8 cellular contexts compared by ENCODE assay signal in the genomic region with DNA sequence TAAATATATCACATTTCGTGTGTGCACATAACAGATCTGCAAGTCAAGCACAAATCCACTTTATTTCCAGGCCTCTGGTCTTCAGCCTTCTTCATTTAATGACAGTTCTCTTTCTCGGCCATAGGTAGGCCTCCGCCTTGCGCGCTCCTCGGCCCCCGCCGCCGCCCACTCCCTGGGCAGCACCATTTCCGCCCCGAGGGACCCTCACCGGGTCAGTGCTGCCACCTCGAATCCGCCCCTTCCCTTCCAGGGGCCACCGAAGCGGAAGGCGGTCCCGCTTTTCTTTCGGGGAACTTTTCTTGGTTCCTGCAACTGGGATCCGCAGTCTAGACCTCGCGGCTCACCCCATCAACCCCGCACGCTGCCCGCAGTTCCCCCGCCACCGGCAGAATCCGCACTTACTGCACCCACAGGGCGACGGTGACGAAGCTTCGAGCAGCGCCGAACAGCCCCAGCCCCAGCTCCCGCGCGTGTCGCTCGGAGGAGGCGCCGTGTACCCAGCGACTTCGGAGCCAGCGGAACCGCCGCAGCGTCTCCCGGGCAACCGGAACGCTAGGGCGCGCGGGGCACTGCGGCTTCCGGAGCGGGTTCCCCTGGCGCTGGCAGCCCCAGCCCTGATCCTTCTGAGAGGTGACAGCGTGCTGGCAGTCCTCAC. TPM values are rescaled to one million over a fixed set of nuclear protein-coding genes. Genes with fewer than 3 reads are reported as not detected.
DNase-seq lines count a peak whose midpoint lies in the region; ATAC-seq, FAIRE-seq and TF ChIP-seq lines count a peak whose summit lies in the region.

TSS of gene CDKL4 (minus strand) at position 502 of the 655 bp plus-strand sequence.

- CTCF ChIA-PET in RWPE1 (lab: Yijun Ruan, JAX) = no interaction called here

- H4K91ac ChIP-seq in neuronal stem cell (ENCODE audit: low read depth, low read length, poor library complexity) = no peak within 1 kb of the TSS

- H3K9me3 ChIP-seq in colonic mucosa (no peaks in the 10 kb centered on the region), neuronal stem cell (replicated peaks in 1 of 2; ENCODE audit: control insufficient read depth in 2 of 2, insufficient read depth in 1 of 2, low read depth in 1 of 2, low read length in 2 of 2) (no peaks in the 10 kb centered on the region)

- H3K4me1 ChIP-seq in colonic mucosa = no peaks in the 10 kb centered on the region
- peaks cover 0 to 7% of the 10 kb centered on the region in 2 donors for H3K4me1 ChIP-seq in neuronal stem cell (ENCODE audit: control insufficient read depth in 2 of 2, insufficient read depth in 1 of 2, low read depth in 1 of 2, low read length in 2 of 2)

- H2AK5ac ChIP-seq in neuronal stem cell (ENCODE audit: low read depth, low read length) = no peak within 1 kb of the TSS

- no CpG with 5 or more reads among the region's 58 CpGs for whole genome bisulfite sequencing in neuronal stem cell (ENCODE audit: extremely low coverage in 2 of 2, insufficient read length in 2 of 2, insufficient replicate concordance in 1 of 2), 2 donors

- no peak within 1 kb of the TSS for H2BK120ac ChIP-seq in neuronal stem cell (ENCODE audit: low read depth, low read length)

- no peak within 1 kb of the TSS for H2AFZ ChIP-seq in neuronal stem cell (ENCODE audit: low read length)

- H2BK15ac ChIP-seq in neuronal stem cell (ENCODE audit: low read length) = no peak within 1 kb of the TSS

- no peak within 1 kb of the TSS for H3K4ac ChIP-seq in neuronal stem cell (ENCODE audit: low read length)

- H3K9ac ChIP-seq in colonic mucosa (ENCODE audit: low read depth in 2 of 2, low read length in 2 of 2) = no peak within 1 kb of the TSS
- no peak within 1 kb of the TSS for H3K9ac ChIP-seq in neuronal stem cell (ENCODE audit: low read depth, low read length, poor library complexity)

- no peaks in the 10 kb centered on the region for H3K79me1 ChIP-seq in neuronal stem cell (ENCODE audit: low read depth, low read length)

- no peaks in the 10 kb centered on the region for H3K36me3 ChIP-seq in colonic mucosa
- peaks cover 0 to 13% of the 10 kb centered on the region in 2 donors for H3K36me3 ChIP-seq in neuronal stem cell (replicated peaks in 1 of 2; ENCODE audit: control insufficient read depth in 2 of 2, insufficient read depth in 2 of 2, low read length in 2 of 2)

- H3K4me2 ChIP-seq in neuronal stem cell (ENCODE audit: insufficient read depth, low read length, poor library complexity, severe bottlenecking) = no peak within 1 kb of the TSS

- ATAC-seq in HG02981 (IDR thresholded peaks at IDR 0.05; ENCODE audit: unreplicated experiment) = no peak
- ATAC-seq in GM19452 (IDR thresholded peaks at IDR 0.05; ENCODE audit: unreplicated experiment) = no peak
- ATAC-seq in HG03565 (IDR thresholded peaks at IDR 0.05; ENCODE audit: unreplicated experiment) = no peak

- peak within 1 kb of the TSS; percentile 77 for H2BK5ac ChIP-seq in neuronal stem cell (ENCODE audit: low read length)

- no peak for FAIRE-seq in HTR-8/SVneo (lab: Jason Lieb, UNC)

- intact Hi-C loops in colonic mucosa (cut with DNase I) = no loop called here

- peak within 1 kb of the TSS; percentile 49 for H2BK12ac ChIP-seq in neuronal stem cell (ENCODE audit: low read length)

- H3K27me3 ChIP-seq in colonic mucosa (no peaks in the 10 kb centered on the region), neuronal stem cell (ENCODE audit: control insufficient read depth in 3 of 3, insufficient read depth in 3 of 3, low read depth in 1 of 3, low read length in 3 of 3) (no peaks in the 10 kb centered on the region)

- in situ Hi-C loops in GM13977 (cut with MboI; ENCODE audit: low pct_unique_long_range_greater_than_20kb, low sequenced_read_pairs, unreplicated experiment) = loop anchor here (25.0 kb wide), 1 partner anchor 494 kb away; no protein-coding TSS in a partner anchor

- H3K4me3 ChIP-seq in colonic mucosa (no peak within 1 kb of the TSS), neuronal stem cell (ENCODE audit: low read length in 2 of 2) (no peak within 1 kb of the TSS)

- H3K14ac ChIP-seq in neuronal stem cell (ENCODE audit: low read length) = peak within 1 kb of the TSS; percentile 63

- DNase-seq in GM13977 (ENCODE audit: low spot score) = peak; percentile 34
- peak; percentile 25 for DNase-seq in RWPE1 (ENCODE audit: low spot score)
- peak; percentile 22 for DNase-seq in colonic mucosa
- no peak for DNase-seq in neuronal stem cell (ENCODE audit: low spot score)
- no peak for DNase-seq in HTR-8/SVneo (ENCODE audit: insufficient read length, low spot score)

- peak within 1 kb of the TSS; percentile 40 for H3K18ac ChIP-seq in neuronal stem cell (ENCODE audit: low read length)

- peak within 1 kb of the TSS; percentile 62 for H3K27ac ChIP-seq in RWPE1
- H3K27ac ChIP-seq in colonic mucosa = no peak within 1 kb of the TSS
- H3K27ac ChIP-seq in neuronal stem cell (replicated peaks; ENCODE audit: low read length) = no peak within 1 kb of the TSS

- H3K23ac ChIP-seq in neuronal stem cell (ENCODE audit: low read depth, low read length, poor library complexity) = peak within 1 kb of the TSS; percentile 66

- no peak for TF ChIP-seq CTCF in GM13977 (IDR thresholded peaks at IDR 0.05; ENCODE audit: extremely low read depth, insufficient read depth, missing control alignments)
- TF ChIP-seq CTCF in RWPE1 (conservative IDR thresholded peaks at IDR 0.05; ENCODE audit: low read depth) = no peak
- no peak for TF ChIP-seq CTCF in colonic mucosa (IDR thresholded peaks at IDR 0.05)

- no peak within 1 kb of the TSS for H4K8ac ChIP-seq in neuronal stem cell (ENCODE audit: low read depth, low read length)

- POLR2A ChIA-PET in RWPE1 (lab: Yijun Ruan, JAX; ENCODE audit: low non-redundant PET) = no interaction called here

RNA-seq across cellular contexts. Expression of gene CDKL4, which starts in this region (rescaled TPM):
- total RNA-seq in colonic mucosa = under 1 TPM in 1 of 2 donors, not detected in 1; 0.64 TPM
- not detected for polyA plus RNA-seq in neuronal stem cell (2013, experiment 1 of 2)
- not detected for polyA plus RNA-seq in neuronal stem cell (2013, experiment 2 of 2)

Comparison
In these comparisons a context has a peak if more than half of its experiments do, and no peak if none do; other contexts are left out.
1. Peak in DNase-seq in colonic mucosa; RNA of the gene not detected or under 1 TPM.
2. DNase-seq: peak in GM13977 (single experiment) and RWPE1 (single experiment); none in neuronal stem cell (single experiment) and HTR-8/SVneo (single experiment).